ENCODE assay signal across 8 cellular contexts in the genomic region with DNA sequence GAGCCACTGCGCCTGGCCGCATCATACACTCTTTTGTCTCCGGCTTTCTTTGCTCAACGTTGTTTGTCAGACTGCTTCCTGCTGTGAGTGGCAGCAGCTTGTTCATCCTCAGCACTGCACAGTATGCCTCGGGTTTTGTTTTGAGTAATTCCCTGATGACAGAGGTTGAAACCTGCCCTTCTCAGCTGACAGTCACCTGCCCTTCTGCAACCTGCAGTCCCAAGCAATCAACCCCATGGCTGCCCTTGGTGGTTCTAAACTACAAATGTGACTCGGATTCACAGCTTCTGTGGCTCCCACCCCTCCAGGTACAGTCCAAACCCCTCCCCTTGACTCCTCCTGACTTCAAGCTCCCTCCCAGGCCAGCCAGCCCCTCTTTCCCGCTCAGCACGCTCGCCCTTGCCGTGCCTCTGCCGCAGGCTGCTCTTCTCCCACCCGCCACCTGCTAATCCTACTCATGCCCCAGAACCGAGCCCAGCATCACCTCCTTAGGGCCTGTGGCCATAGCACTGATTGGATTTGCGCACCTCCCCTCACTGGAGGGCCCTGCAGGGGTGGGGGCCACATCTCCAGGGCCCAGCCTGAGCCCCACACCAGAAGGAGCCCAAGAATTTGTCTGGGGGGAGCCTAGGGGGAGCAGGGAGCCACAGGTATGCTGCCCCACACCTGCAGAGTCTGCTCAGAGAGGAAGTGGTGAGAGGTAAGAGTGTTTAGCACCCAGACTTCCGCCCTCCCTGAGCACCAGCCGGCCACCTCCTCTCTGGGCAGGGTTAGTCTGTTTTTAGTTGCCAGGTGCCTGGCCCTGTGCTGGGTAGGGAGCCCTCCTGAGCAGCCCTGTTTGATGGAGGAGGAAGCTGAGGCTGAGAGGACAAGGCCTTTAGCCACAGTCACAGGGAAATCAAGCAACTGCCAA. TPM values are rescaled to one million over a fixed set of nuclear protein-coding genes. Genes with fewer than 3 reads are reported as not detected.
DNase-seq lines count a peak whose midpoint lies in the region; ATAC-seq, FAIRE-seq and TF ChIP-seq lines count a peak whose summit lies in the region.

No MANE protein-coding gene starts in this region.

- H3K4me2 ChIP-seq in Loucy (ENCODE audit: low read depth, low read length, poor library complexity, severe bottlenecking): peak overlapping the region; percentile 79

- H3K79me2 ChIP-seq in Loucy (ENCODE audit: insufficient read depth, low read length): peaks cover 96% of the 10 kb centered on the region

- no peaks in the 10 kb centered on the region for H3F3A ChIP-seq in Loucy (ENCODE audit: low read depth)

- peaks cover 90% of the 10 kb centered on the region for H3K4me1 ChIP-seq in Loucy (ENCODE audit: insufficient read depth, low read length, poor library complexity, severe bottlenecking)

- no peak for TF ChIP-seq CTCF in Loucy (conservative IDR thresholded peaks at IDR 0.05; ENCODE audit: low read length)

- H3K4me3 ChIP-seq in Loucy (ENCODE audit: low read length, poor library complexity, severe bottlenecking): no peak overlapping the region

- 0 out of 2 replicates have a peak, but pooled peaks have one; percentile 35 for TF ChIP-seq POLR2A in GM12892 (IDR thresholded peaks at IDR 0.05; ENCODE audit: low read depth, low read length)

- H3K9ac ChIP-seq in Loucy (ENCODE audit: low read depth, low read length, poor library complexity, severe bottlenecking): peak overlapping the region; percentile 14

- no peak overlapping the region for H2AFZ ChIP-seq in Loucy (ENCODE audit: low read length)

- H3K36me3 ChIP-seq in Loucy (ENCODE audit: insufficient read depth, low read length): no peaks in the 10 kb centered on the region

- H4K20me1 ChIP-seq in Loucy (ENCODE audit: insufficient read depth, low read length, poor library complexity, severe bottlenecking): peaks cover 45% of the 10 kb centered on the region

- no peaks in the 10 kb centered on the region for H3K27me3 ChIP-seq in Loucy (ENCODE audit: insufficient read depth, low read length, poor library complexity, severe bottlenecking)

- ATAC-seq in GM21786 (IDR thresholded peaks at IDR 0.05; ENCODE audit: unreplicated experiment): peak; percentile 80
- peak; percentile 91 to 92 for ATAC-seq in activated CD4-positive, CD25-positive, alpha-beta regulatory T cell treated with anti-CD3 and anti-CD28 coated beads, Interleukin-2, amount 50 U/mL, for 24 hours

- peak; percentile 100 for FAIRE-seq in GM12892 (lab: Jason Lieb, UNC)
- no peak for FAIRE-seq in urothelium cell line (lab: Jason Lieb, UNC)

- no peaks in the 10 kb centered on the region for H3K9me2 ChIP-seq in Loucy (replicated peaks; ENCODE audit: low read depth, low read length)

- H3K9me3 ChIP-seq in Loucy (ENCODE audit: insufficient read depth, low read depth, low read length): no peaks in the 10 kb centered on the region

- DNase-seq in GM12892 (ENCODE audit: insufficient read length): peak; percentile 90
- DNase-seq in effector CD8-positive, alpha-beta T cell (lab: John Stamatoyannopoulos, UW): peak; percentile 28
- DNase-seq in stimulated activated CD4-positive, alpha-beta T cell treated with anti-CD3 and anti-CD28 coated beads, Interleukin-2, amount 100 ng/mL, for 48 hours: peak; percentile 59 to 60
- DNase-seq in SKM-1 (lab: John Stamatoyannopoulos, UW; ENCODE audit: unreplicated experiment): no peak
- no peak for DNase-seq in urothelium cell line (ENCODE audit: low spot score)

RNA-seq across cellular contexts. Expression of gene EEIG1, which starts 10.1 kb away (rescaled TPM):
- polyA plus RNA-seq in GM12892 (2012; ENCODE audit: missing spikeins): 26.4 TPM

RNA-seq across cellular contexts. Expression of gene DPM2, which starts 33.0 kb away (rescaled TPM):
- polyA plus RNA-seq in GM12892 (2012; ENCODE audit: missing spikeins): 26.4 TPM

RNA-seq across cellular contexts. Expression of gene PIP5KL1, which starts 40.1 kb away (rescaled TPM):
- polyA plus RNA-seq in GM12892 (2012; ENCODE audit: missing spikeins): 0.36 TPM

RNA-seq across cellular contexts. Expression of gene ST6GALNAC4, which starts 53.8 kb away (rescaled TPM):
- 17.0 TPM for polyA plus RNA-seq in GM12892 (2012; ENCODE audit: missing spikeins)

Comparison
In these comparisons a context has a peak if more than half of its experiments do, and no peak if none do; other contexts are left out.
1. DNase-seq: peak in GM12892 (single experiment), effector CD8-positive, alpha-beta T cell (single experiment) and stimulated activated CD4-positive, alpha-beta T cell treated with anti-CD3 and anti-CD28 coated beads, Interleukin-2, amount 100 ng/mL, for 48 hours (2 of 2); none in SKM-1 (single experiment) and urothelium cell line (single experiment).